ENCODE assay signal across 16 cellular contexts in genomic region chr21:25772680-25773079, GRCh38.
A peak's percentile ranks its signal among the peaks of the same experiment; 100 is the strongest.
DNase-seq lines count a peak whose midpoint lies in the region; TF ChIP-seq lines count a peak whose summit lies in the region.
"Had no signal": no experiment of that assay in that cellular context is flagged by ENCODE, and none has a peak within 500 bp of the region (broad histone marks: within the 10 kb centered on the region; RNA-seq: fewer than 3 reads in every experiment).

No MANE protein-coding gene starts in this region.

- no peak overlapping the region for H3K27ac ChIP-seq in HEK293 (ENCODE audit: extremely low read depth, low read depth, low read length)
- H3K27ac ChIP-seq: heart right ventricle, Peyer's patch, tibial artery had no signal

- no peak for TF ChIP-seq CTCF in HEK293 (tag by site-specific recombination; IDR thresholded peaks at IDR 0.05)
- no peak for TF ChIP-seq CTCF in epithelial cell of esophagus (IDR thresholded peaks at IDR 0.05; ENCODE audit: insufficient read depth, low read depth, low read length, missing control alignments)

- H3K36me3 ChIP-seq in HEK293 (ENCODE audit: control insufficient read depth in 2 of 2, insufficient read depth in 1 of 2, low read length in 2 of 2): peaks cover under 1 to 7% of the 10 kb centered on the region in 2 experiments; a peak in 2 of 3 replicates
- H3K36me3 ChIP-seq: HAP-1, MG63 had no signal

- CTCF ChIA-PET in HEK293 (lab: Yijun Ruan, JAX): no interaction called here

- H3K9me3 ChIP-seq in HEK293 (ENCODE audit: control insufficient read depth, insufficient read depth, low read depth, low read length): no peaks in the 10 kb centered on the region
- H3K9me3 ChIP-seq: HAP-1, heart right ventricle, MG63, Peyer's patch, tibial artery had no signal

- DNase-seq in AML-193 (lab: John Stamatoyannopoulos, UW): peak; percentile 54 to 68
- DNase-seq in SIG-M5 treated with dmso at 0.1 percent for 504 hours (lab: John Stamatoyannopoulos, UW; ENCODE audit: unreplicated experiment): peak; percentile 85
- DNase-seq in epithelial cell of esophagus (ENCODE audit: low read depth): peak; percentile 52
- DNase-seq in NCI-H1105 (lab: John Stamatoyannopoulos, UW): no peak
- no peak for DNase-seq in DMS79 treated with DMSO at 0.1 percent for 48 hours (lab: John Stamatoyannopoulos, UW)
- DNase-seq in NCI-H1105 treated with DMSO at 0.1 percent for 48 hours (lab: John Stamatoyannopoulos, UW): no peak
- no peak for DNase-seq in HCEC 1CT
- DNase-seq: activated gamma-delta T cell treated with Interleukin-2 at 50 U/mL for 16 hours, heart right ventricle, MG63, NCI-H2227 treated with DMSO at 0.1 percent for 48 hours, Peyer's patch, T-helper 2 cell, tibial artery had no signal

- H3K4me3 ChIP-seq in HEK293 (ENCODE audit: low read depth, low read length) (no peak overlapping the region), epithelial cell of esophagus (ENCODE audit: low read length) (no peak overlapping the region)
- H3K4me3 ChIP-seq: HAP-1, heart right ventricle, MG63, Peyer's patch, tibial artery had no signal

- POLR2A ChIA-PET in HEK293 (lab: Yijun Ruan, JAX): no interaction called here

- no peaks in the 10 kb centered on the region for H3K4me1 ChIP-seq in HEK293 (ENCODE audit: control insufficient read depth, insufficient read depth, low read length)
- H3K4me1 ChIP-seq: Peyer's patch had no signal

TF ChIP-seq in HEK293, 187 proteins besides CTCF, POLR2A, EP300 and RAD21:
- TF ChIP-seq INSM2 (tag by site-specific recombination; IDR thresholded peaks at IDR 0.05): no peak
- TF ChIP-seq PRDM1 (tag by site-specific recombination; IDR thresholded peaks at IDR 0.05): 0 out of 2 replicates have a peak, but pooled peaks have one; percentile 24
- no peak for TF ChIP-seq SP3 (tag by site-specific recombination; IDR thresholded peaks at IDR 0.05)

Comparison
In these comparisons a context has a peak if more than half of its experiments do, and no peak if none do; other contexts are left out.
1. DNase-seq: peak in AML-193 (2 of 2), SIG-M5 treated with dmso at 0.1 percent for 504 hours (single experiment) and epithelial cell of esophagus (single experiment); none in NCI-H1105 (single experiment), DMS79 treated with DMSO at 0.1 percent for 48 hours (single experiment), NCI-H1105 treated with DMSO at 0.1 percent for 48 hours (single experiment) and HCEC 1CT (single experiment).